ENCODE assay signal across 29 cellular contexts in the genomic region with DNA sequence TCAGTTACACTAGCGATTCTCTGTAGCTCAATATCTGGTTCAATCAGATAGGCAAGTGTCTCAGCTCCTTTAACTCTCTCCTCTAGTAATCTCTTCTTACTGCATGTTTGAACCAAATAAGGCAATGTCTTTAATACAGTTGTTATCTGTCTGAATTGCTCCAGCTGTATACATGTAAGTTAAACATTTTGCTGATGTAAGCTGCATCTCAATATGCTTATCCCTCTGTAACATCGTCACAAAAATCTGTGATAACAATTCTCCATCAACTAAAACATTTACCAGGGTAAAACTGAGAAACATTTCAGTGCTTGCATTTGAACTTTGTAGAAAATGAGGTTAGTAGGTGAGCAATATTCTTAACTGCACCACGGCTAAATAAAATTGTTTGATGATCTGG. TPM values are rescaled to one million over a fixed set of nuclear protein-coding genes. Genes with fewer than 3 reads are reported as not detected.
"Had no signal": no experiment of that assay in that cellular context is flagged by ENCODE, and none has a peak within 500 bp of the region (broad histone marks: within the 10 kb centered on the region; RNA-seq: fewer than 3 reads in every experiment).

No MANE protein-coding gene starts in this region.

- H3K27me3 ChIP-seq: testis, thyroid gland, tibial artery, tibial nerve, upper lobe of left lung, upper lobe of right lung, uterus, vagina had no signal

- H3K9me3 ChIP-seq: suprapubic skin, testis, thyroid gland, upper lobe of right lung, vagina had no signal

- ATAC-seq: stimulated activated effector memory CD8-positive, alpha-beta T cell treated with anti-CD3 and anti-CD28 coated beads, Interleukin-12 subunit alpha, Interleukin-12 subunit beta, amount 100 ng/mL, for 72 hours; stimulated activated memory B cell treated with anti-CD40 and anti-IgM and Interleukin-4, amounts not matched to agents 10 μg/mL and 1 μg/mL and 100 μg/mL, for 72 hours; stimulated activated naive B cell treated with anti-CD40 and anti-IgM and Interleukin-4, amounts not matched to agents 10 μg/mL and 1 μg/mL and 100 μg/mL, for 72 hours; stimulated activated naive CD8-positive, alpha-beta T cell treated with anti-CD3 and anti-CD28 coated beads, Interleukin-15, amount 100 ng/mL, for 72 hours; stimulated activated naive CD8-positive, alpha-beta T cell treated with anti-CD3 and anti-CD28 coated beads, Interleukin-15, Interleukin-2, amounts not matched to agents 100 U/mL and 50 U/mL, for 24 hours; upper lobe of right lung had no signal

- FAIRE-seq: urothelium cell line had no signal

- DNase-seq: stimulated activated CD4-positive, alpha-beta T cell treated with anti-CD3 and anti-CD28 coated beads, Interleukin-2, amount 100 ng/mL, for 48 hours; stimulated activated CD4-positive, alpha-beta T cell treated with anti-CD3 and anti-CD28 coated beads, Interleukin-4, amount 100 ng/mL, for 1 hour; stimulated activated CD4-positive, alpha-beta T cell treated with anti-CD3 and anti-CD28 coated beads, Interleukin-4, amount 100 ng/mL, for 24 hours; stimulated activated CD4-positive, alpha-beta T cell treated with anti-CD3 and anti-CD28 coated beads, Interleukin-4, amount 100 ng/mL, for 4 hours; stimulated activated CD8-positive, alpha-beta memory T cell treated with anti-CD3 and anti-CD28 coated beads, Interleukin-4, amount 100 ng/mL, for 48 hours; stimulated activated naive B cell treated with anti-CD40 and anti-IgM and Interleukin-4, amounts not matched to agents 10 μg/mL and 1 μg/mL and 100 μg/mL, for 72 hours; stimulated activated naive CD4-positive, alpha-beta T cell; stimulated activated naive CD4-positive, alpha-beta T cell treated with Interleukin-2 at 50 U/mL for 16 hours; stimulated activated naive CD8-positive, alpha-beta T cell treated with anti-CD3 and anti-CD28 coated beads, Interleukin-15, amount 100 ng/mL, for 72 hours; stimulated activated naive CD8-positive, alpha-beta T cell treated with anti-CD3 and anti-CD28 coated beads, Interleukin-15, Interleukin-2, amounts not matched to agents 100 U/mL and 50 U/mL, for 24 hours; stomach; substantia nigra; testis; thyroid gland; tibial artery; transverse colon; trophoblast cell; upper lobe of left lung; upper lobe of right lung; uterus had no signal

- H3K4me1 ChIP-seq: stomach, suprapubic skin, testis, thyroid gland, tibial artery, tibial nerve, transverse colon, upper lobe of left lung, upper lobe of right lung, uterus, vagina had no signal

- H3K36me3 ChIP-seq: stomach, suprapubic skin, thoracic aorta, thyroid gland, tibial artery, tibial nerve, transverse colon, upper lobe of left lung, upper lobe of right lung, uterus, vagina had no signal

- H3K27ac ChIP-seq: stomach, suprapubic skin, testis, thoracic aorta, thyroid gland, tibial artery, tibial nerve, transverse colon, upper lobe of left lung, upper lobe of right lung, uterus, vagina had no signal

- H3K4me3 ChIP-seq: stomach, suprapubic skin, testis, thoracic aorta, thyroid gland, tibial artery, tibial nerve, transverse colon, upper lobe of left lung, upper lobe of right lung, uterus, vagina had no signal

RNA-seq across cellular contexts. Expression of a gene that starts 29.6 kb away (rescaled TPM):
- total RNA-seq: subcutaneous adipose tissue, suprapubic skin, transverse colon, ureter, vagina had no signal
